7 cellular contexts compared by ENCODE assay signal in the genomic region with DNA sequence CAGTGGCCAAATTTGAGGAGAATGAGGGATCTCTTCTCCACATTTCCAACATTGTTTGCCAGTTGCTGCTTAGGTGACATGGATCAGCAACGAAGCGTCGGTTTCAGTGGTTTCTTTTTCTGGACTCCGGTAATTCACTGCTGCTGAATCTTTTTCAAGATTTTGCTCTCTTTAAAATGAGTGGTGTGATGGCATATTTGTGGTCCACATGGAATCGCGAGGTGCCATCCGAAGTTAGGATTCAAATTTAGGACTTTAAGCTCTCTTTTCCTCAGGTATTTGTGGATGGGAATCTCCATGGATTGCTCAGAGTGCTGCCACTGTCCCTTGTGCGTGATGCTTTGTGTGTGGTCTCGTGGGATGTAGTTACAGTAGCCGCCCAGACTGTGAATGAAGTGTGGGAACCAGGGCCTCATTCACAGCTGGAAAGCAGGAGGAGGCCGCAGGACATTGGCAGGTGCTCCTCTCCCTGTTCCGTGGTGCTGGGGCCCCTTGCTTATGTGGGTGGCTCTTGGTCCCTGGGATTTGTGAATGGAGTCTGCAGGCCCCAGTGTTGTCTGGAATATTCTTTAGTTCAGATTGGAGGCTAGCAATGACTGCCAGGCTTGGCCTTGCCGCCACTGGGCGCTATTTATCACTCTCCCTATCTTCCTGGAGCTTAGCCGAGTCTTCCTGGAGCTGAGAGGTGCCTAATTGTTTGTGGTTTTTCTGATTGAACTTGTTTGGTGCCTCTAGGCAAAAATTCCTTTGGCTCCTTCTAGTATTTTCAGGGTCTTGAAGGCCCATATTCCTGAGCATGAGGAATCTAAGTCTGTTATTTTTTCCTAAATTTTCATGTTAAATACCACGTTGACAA. TPM values are rescaled to one million over a fixed set of nuclear protein-coding genes. Genes with fewer than 3 reads are reported as not detected.
A peak's percentile ranks its signal among the peaks of the same experiment; 100 is the strongest.
DNase-seq lines count a peak whose midpoint lies in the region.

No MANE protein-coding gene starts in this region.

- peak overlapping the region; percentile 90 for H3K4me3 Mint-ChIP-seq in activated CD4-positive, alpha-beta memory T cell treated with anti-CD3 and anti-CD28 coated beads for 36 hours

- H3K27ac Mint-ChIP-seq in activated CD4-positive, alpha-beta memory T cell treated with anti-CD3 and anti-CD28 coated beads for 36 hours: peak overlapping the region; percentile 96

- peak; percentile 46 for DNase-seq in DMS79 (lab: John Stamatoyannopoulos, UW)
- DNase-seq in activated CD4-positive, alpha-beta memory T cell treated with anti-CD3 and anti-CD28 coated beads for 36 hours: peak; percentile 29
- peak; percentile 16 for DNase-seq in globus pallidus (ENCODE audit: low spot score)
- DNase-seq in retina: peak; percentile 66
- no peak for DNase-seq in NCI-H1105 (lab: John Stamatoyannopoulos, UW)
- no peak for DNase-seq in NCI-H446 treated with DMSO at 0.1 percent for 48 hours (lab: John Stamatoyannopoulos, UW)

- H3K9me3 ChIP-seq in HUES6 (ENCODE audit: control insufficient read depth, insufficient read depth, low read depth, low read length): no peaks in the 10 kb centered on the region

- POLR2A ChIA-PET in activated CD4-positive, alpha-beta memory T cell treated with anti-CD3 and anti-CD28 coated beads for 36 hours (lab: Charles Lee): interaction anchor here (0.5 kb wide), 1 partner anchor 228 kb away, joined by 3 read pairs; no protein-coding TSS in a partner anchor

- peak overlapping the region; percentile 87 for H3K27ac ChIP-seq in HUES6 (ENCODE audit: low read depth, low read length)

- CTCF ChIA-PET in activated CD4-positive, alpha-beta memory T cell treated with anti-CD3 and anti-CD28 coated beads for 36 hours (lab: Charles Lee): interaction anchor here (1.0 to 6.6 kb wide), 5 partner anchors 11 to 74 kb away, joined by 3 to 51 read pairs (median 5); a partner anchor contains a TSS

- H3K4me3 ChIP-seq in HUES6 (ENCODE audit: low read depth, low read length): peak overlapping the region; percentile 88

- intact Hi-C loops in activated CD4-positive, alpha-beta memory T cell treated with anti-CD3 and anti-CD28 coated beads for 36 hours (cut with micrococcal nuclease): loop anchor here (2.0 kb wide), 1 partner anchor 39 kb away; no protein-coding TSS in a partner anchor

- H3K4me1 ChIP-seq in HUES6 (ENCODE audit: control insufficient read depth, insufficient read depth, low read length): peaks cover 5% of the 10 kb centered on the region

- no peaks in the 10 kb centered on the region for H3K27me3 Mint-ChIP-seq in activated CD4-positive, alpha-beta memory T cell treated with anti-CD3 and anti-CD28 coated beads for 36 hours

- H3K9me3 Mint-ChIP-seq in activated CD4-positive, alpha-beta memory T cell treated with anti-CD3 and anti-CD28 coated beads for 36 hours: peaks cover 2% of the 10 kb centered on the region

- H3K9ac ChIP-seq in HUES6 (ENCODE audit: low read length): peak overlapping the region; percentile 99

- H3K27me3 ChIP-seq in HUES6 (ENCODE audit: control insufficient read depth, insufficient read depth, low read length): no peaks in the 10 kb centered on the region

- peaks cover 52% of the 10 kb centered on the region for H3K36me3 ChIP-seq in HUES6 (ENCODE audit: control insufficient read depth, insufficient read depth, low read length)

- peaks cover 41% of the 10 kb centered on the region for H3K36me3 Mint-ChIP-seq in activated CD4-positive, alpha-beta memory T cell treated with anti-CD3 and anti-CD28 coated beads for 36 hours

- peaks cover 44% of the 10 kb centered on the region for H3K4me1 Mint-ChIP-seq in activated CD4-positive, alpha-beta memory T cell treated with anti-CD3 and anti-CD28 coated beads for 36 hours (ENCODE audit: low read depth)

RNA-seq across cellular contexts. Expression of a gene that starts 1.5 kb away (rescaled TPM):
- total RNA-seq in activated CD4-positive, alpha-beta memory T cell treated with anti-CD3 and anti-CD28 coated beads for 36 hours: 100 to 1,000 TPM; 355 to 357 TPM

RNA-seq across cellular contexts. Expression of a gene that starts 30.3 kb away (rescaled TPM):
- total RNA-seq in activated CD4-positive, alpha-beta memory T cell treated with anti-CD3 and anti-CD28 coated beads for 36 hours: 10 to 100 TPM; 89.3 to 94.6 TPM

RNA-seq across cellular contexts. Expression of a gene that starts 45.6 kb away (rescaled TPM):
- 10 to 100 TPM; 43.1 to 47.4 TPM for total RNA-seq in activated CD4-positive, alpha-beta memory T cell treated with anti-CD3 and anti-CD28 coated beads for 36 hours

Comparison
In these comparisons a context has a peak if more than half of its experiments do, and no peak if none do; other contexts are left out.
1. DNase-seq: peak in DMS79 (single experiment), activated CD4-positive, alpha-beta memory T cell treated with anti-CD3 and anti-CD28 coated beads for 36 hours (single experiment), globus pallidus (single experiment) and retina (single experiment); none in NCI-H1105 (single experiment) and NCI-H446 treated with DMSO at 0.1 percent for 48 hours (single experiment).